7 cellular contexts compared by ENCODE assay signal in genomic region chr15:75620043-75620775, GRCh38. TPM values are rescaled to one million over a fixed set of nuclear protein-coding genes. Genes with fewer than 3 reads are reported as not detected.
A peak's percentile ranks its signal among the peaks of the same experiment; 100 is the strongest.
DNase-seq lines count a peak whose midpoint lies in the region; ATAC-seq and TF ChIP-seq lines count a peak whose summit lies in the region.

No MANE protein-coding gene starts in this region.

- POLR2A ChIA-PET in activated CD4-positive, alpha-beta memory T cell treated with anti-CD3 and anti-CD28 coated beads, Interleukin-2, amount 10 ng/mL, durations not matched to agents 7 days and 5 days (lab: Charles Lee): interaction anchor here (1.1 to 1.9 kb wide), 4 partner anchors 13 to 43 kb away, joined by 4 to 15 read pairs (median 6); no protein-coding TSS in a partner anchor

- CTCF ChIA-PET in activated CD4-positive, alpha-beta memory T cell treated with anti-CD3 and anti-CD28 coated beads, Interleukin-2, amount 10 ng/mL, durations not matched to agents 7 days and 5 days (lab: Charles Lee): interaction anchor here (0.8 to 2.2 kb wide), 8 partner anchors 12 to 253 kb away, joined by 3 to 7 read pairs (median 4); partner anchors contain the start of genes IMP3 and PTPN9

- no peaks in the 10 kb centered on the region for H3K9me2 ChIP-seq in GM23338 (ENCODE audit: insufficient read depth)

- H3K4me1 Mint-ChIP-seq in GM23338: no peaks in the 10 kb centered on the region; the same call in 2 of the 3 replicates
- peaks cover 33% of the 10 kb centered on the region for H3K4me1 Mint-ChIP-seq in activated CD4-positive, alpha-beta memory T cell treated with anti-CD3 and anti-CD28 coated beads, Interleukin-2, amount 10 ng/mL, durations not matched to agents 7 days and 5 days

- 48% methylated on average over 5 of the region's 5 CpGs for WGBS in smooth muscle cell (ENCODE audit: low lambda C conversion rate)

- no peaks in the 10 kb centered on the region for H3K27me3 ChIP-seq in GM23338 (ENCODE audit: insufficient read depth)
- H3K27me3 ChIP-seq in smooth muscle cell (ENCODE audit: low read depth): no peaks in the 10 kb centered on the region

- H3F3A ChIP-seq in GM23338 (replicated peaks; ENCODE audit: low read depth) (0 out of 2 replicates have a peak, but pooled peaks cover 3% of the 10 kb centered on the region), smooth muscle cell (ENCODE audit: low read depth) (peaks cover 15% of the 10 kb centered on the region)

- H3K4me2 ChIP-seq in GM23338 (no peak overlapping the region), smooth muscle cell (peak overlapping the region; percentile 86)

- ATAC-seq in GM23338: no peak
- ATAC-seq in GM21360 (IDR thresholded peaks at IDR 0.05; ENCODE audit: unreplicated experiment): no peak

- H2AFZ ChIP-seq in GM23338 (no peak overlapping the region), smooth muscle cell (ENCODE audit: low read depth) (peak overlapping the region; percentile 78)

- H3K9me3 Mint-ChIP-seq in GM23338: no peaks in the 10 kb centered on the region
- no peaks in the 10 kb centered on the region for H3K9me3 Mint-ChIP-seq in activated CD4-positive, alpha-beta memory T cell treated with anti-CD3 and anti-CD28 coated beads, Interleukin-2, amount 10 ng/mL, durations not matched to agents 7 days and 5 days

- H3K9ac ChIP-seq in smooth muscle cell (ENCODE audit: low read depth): peak overlapping the region; percentile 66

- DNase-seq in GM23338 (ENCODE audit: low spot score) (no peak), foreskin fibroblast (peak in 1 of 2 donors; percentile 67), smooth muscle cell (lab: John Stamatoyannopoulos, UW; ENCODE audit: unreplicated experiment) (no peak), NCI-H1092 (lab: John Stamatoyannopoulos, UW) (no peak), DMS 273 treated with DMSO at 0.1 percent for 48 hours (lab: John Stamatoyannopoulos, UW) (no peak)
- DNase-seq in activated CD4-positive, alpha-beta memory T cell treated with anti-CD3 and anti-CD28 coated beads, Interleukin-2, amount 10 ng/mL, durations not matched to agents 7 days and 5 days: no peak

- H3K4me3 ChIP-seq in GM23338: no peak overlapping the region
- H3K4me3 ChIP-seq in foreskin fibroblast (ENCODE audit: low read depth in 1 of 2, low read length in 2 of 2): peak overlapping the region; percentile 38 to 46
- H3K4me3 ChIP-seq in smooth muscle cell: peak overlapping the region; percentile 37

- H3K9me3 ChIP-seq in smooth muscle cell (replicated peaks; ENCODE audit: low read depth): no peaks in the 10 kb centered on the region

- TF ChIP-seq CTCF in GM23338 (conservative IDR thresholded peaks at IDR 0.05; ENCODE audit: low read depth in 2 of 2) (no peak), foreskin fibroblast (IDR thresholded peaks at IDR 0.05; ENCODE audit: low read depth, low read length) (no peak), smooth muscle cell (IDR thresholded peaks at IDR 0.05; ENCODE audit: borderline replicate concordance, insufficient read depth, poor library complexity, severe bottlenecking) (no peak)

- H3K79me2 ChIP-seq in GM23338 (replicated peaks; ENCODE audit: insufficient read depth): peaks cover 3% of the 10 kb centered on the region; the same call in 1 of the 2 replicates
- H3K79me2 ChIP-seq in smooth muscle cell (ENCODE audit: low read depth): peaks cover 9% of the 10 kb centered on the region

- H3K4me1 ChIP-seq in GM23338 (ENCODE audit: insufficient read depth) (peaks cover 3% of the 10 kb centered on the region; the same call in 1 of the 2 replicates), smooth muscle cell (ENCODE audit: low read depth) (no peaks in the 10 kb centered on the region)

- H3K27me3 Mint-ChIP-seq in GM23338 (ENCODE audit: insufficient read depth, low read depth, poor library complexity): peaks cover 4% of the 10 kb centered on the region
- H3K27me3 Mint-ChIP-seq in activated CD4-positive, alpha-beta memory T cell treated with anti-CD3 and anti-CD28 coated beads, Interleukin-2, amount 10 ng/mL, durations not matched to agents 7 days and 5 days: no peaks in the 10 kb centered on the region

- H3K36me3 ChIP-seq in GM23338 (ENCODE audit: insufficient read depth) (peaks cover 12% of the 10 kb centered on the region), smooth muscle cell (ENCODE audit: low read depth) (peaks cover 7% of the 10 kb centered on the region)

- H4K20me1 ChIP-seq in GM23338 (replicated peaks; ENCODE audit: insufficient read depth) (no peaks in the 10 kb centered on the region; the same call in 1 of the 2 replicates), smooth muscle cell (ENCODE audit: low read depth) (no peaks in the 10 kb centered on the region)

- H3K27ac Mint-ChIP-seq in GM23338: no peak overlapping the region
- H3K27ac Mint-ChIP-seq in activated CD4-positive, alpha-beta memory T cell treated with anti-CD3 and anti-CD28 coated beads, Interleukin-2, amount 10 ng/mL, durations not matched to agents 7 days and 5 days: peak overlapping the region; percentile 55

- H3K4me3 Mint-ChIP-seq in GM23338: no peak overlapping the region
- H3K4me3 Mint-ChIP-seq in activated CD4-positive, alpha-beta memory T cell treated with anti-CD3 and anti-CD28 coated beads, Interleukin-2, amount 10 ng/mL, durations not matched to agents 7 days and 5 days: no peak overlapping the region

- peaks cover 38% of the 10 kb centered on the region for H3K36me3 Mint-ChIP-seq in GM23338 (ENCODE audit: low read depth)
- peaks cover 43% of the 10 kb centered on the region for H3K36me3 Mint-ChIP-seq in activated CD4-positive, alpha-beta memory T cell treated with anti-CD3 and anti-CD28 coated beads, Interleukin-2, amount 10 ng/mL, durations not matched to agents 7 days and 5 days (ENCODE audit: low read depth)

- H3K27ac ChIP-seq in GM23338 (ENCODE audit: low read depth) (0 out of 2 replicates have a peak overlapping the region, but pooled peaks have one; percentile 27), smooth muscle cell (ENCODE audit: low read depth) (peak overlapping the region; percentile 90)

TF ChIP-seq in GM23338, 12 proteins besides CTCF, POLR2A, EP300 and RAD21 (continues in another document):
- no peak for TF ChIP-seq ZNF114 (CRISPR knock-in tag; IDR thresholded peaks at IDR 0.05)
- TF ChIP-seq JUNB (IDR thresholded peaks at IDR 0.05; ENCODE audit: unreplicated experiment): no peak
- TF ChIP-seq ZNF331 (CRISPR knock-in tag; IDR thresholded peaks at IDR 0.05; ENCODE audit: low read depth): no peak
- no peak for TF ChIP-seq EZH2 (IDR thresholded peaks at IDR 0.05; ENCODE audit: low read depth, unreplicated experiment)
- TF ChIP-seq NANOG (IDR thresholded peaks at IDR 0.05; ENCODE audit: borderline replicate concordance): no peak
- TF ChIP-seq REST (IDR thresholded peaks at IDR 0.05; ENCODE audit: unreplicated experiment): no peak
- TF ChIP-seq POLR2AphosphoS5 (IDR thresholded peaks at IDR 0.05; ENCODE audit: low read depth): no peak

RNA-seq across cellular contexts. Expression of gene SNUPN, which starts 5.3 kb away (rescaled TPM):
- total RNA-seq in GM23338 (2014; rRNA removed; shearing (Covaris generic)): 27.7 and 31.5 TPM in 2 replicates
- 20.5 and 22.4 TPM in 2 replicates for polyA plus RNA-seq in GM23338 (2016; fragmentation: Nextera tagmentation; extraction: Ambion mirVana)
- 10 to 100 TPM; 29.6 to 30.9 TPM for total RNA-seq in activated CD4-positive, alpha-beta memory T cell treated with anti-CD3 and anti-CD28 coated beads, Interleukin-2, amount 10 ng/mL, durations not matched to agents 7 days and 5 days
- 15.2 and 20.7 TPM in 2 replicates for total RNA-seq in smooth muscle cell
- polyA plus RNA-seq in smooth muscle cell: 24.0 and 26.7 TPM in 2 replicates

RNA-seq across cellular contexts. Expression of gene IMP3, which starts 19.8 kb away (rescaled TPM):
- 315 and 319 TPM in 2 replicates for total RNA-seq in GM23338 (2014; rRNA removed; shearing (Covaris generic))
- polyA plus RNA-seq in GM23338 (2016; fragmentation: Nextera tagmentation; extraction: Ambion mirVana): 210 and 219 TPM in 2 replicates
- 10 to 100 TPM; 72.3 to 75.5 TPM for total RNA-seq in activated CD4-positive, alpha-beta memory T cell treated with anti-CD3 and anti-CD28 coated beads, Interleukin-2, amount 10 ng/mL, durations not matched to agents 7 days and 5 days
- total RNA-seq in smooth muscle cell: 54.1 and 55.6 TPM in 2 replicates
- polyA plus RNA-seq in smooth muscle cell: 56.7 and 57.5 TPM in 2 replicates

RNA-seq across cellular contexts. Expression of gene SNX33, which starts 27.5 kb away (rescaled TPM):
- total RNA-seq in GM23338 (2014; rRNA removed; shearing (Covaris generic)): 14.6 and 21.2 TPM in 2 replicates
- polyA plus RNA-seq in GM23338 (2016; fragmentation: Nextera tagmentation; extraction: Ambion mirVana) (4.9 and 6.2 TPM in 2 replicates), smooth muscle cell (14.2 and 19.2 TPM in 2 replicates)
- total RNA-seq in activated CD4-positive, alpha-beta memory T cell treated with anti-CD3 and anti-CD28 coated beads, Interleukin-2, amount 10 ng/mL, durations not matched to agents 7 days and 5 days: 1 to 10 TPM; 1.8 to 1.9 TPM
- 9.7 and 13.6 TPM in 2 replicates for total RNA-seq in smooth muscle cell

RNA-seq across cellular contexts. Expression of gene PTPN9, which starts 41.1 kb away (rescaled TPM):
- 27.2 and 32.7 TPM in 2 replicates for total RNA-seq in GM23338 (2014; rRNA removed; shearing (Covaris generic))
- polyA plus RNA-seq in GM23338 (2016; fragmentation: Nextera tagmentation; extraction: Ambion mirVana) (12.1 and 13.3 TPM in 2 replicates), smooth muscle cell (21.6 and 23.4 TPM in 2 replicates)
- total RNA-seq in activated CD4-positive, alpha-beta memory T cell treated with anti-CD3 and anti-CD28 coated beads, Interleukin-2, amount 10 ng/mL, durations not matched to agents 7 days and 5 days: 10 to 100 TPM; 41.4 to 41.6 TPM
- total RNA-seq in smooth muscle cell: 20.3 and 24.2 TPM in 2 replicates
